8 cellular contexts compared by ENCODE assay signal in the genomic region with DNA sequence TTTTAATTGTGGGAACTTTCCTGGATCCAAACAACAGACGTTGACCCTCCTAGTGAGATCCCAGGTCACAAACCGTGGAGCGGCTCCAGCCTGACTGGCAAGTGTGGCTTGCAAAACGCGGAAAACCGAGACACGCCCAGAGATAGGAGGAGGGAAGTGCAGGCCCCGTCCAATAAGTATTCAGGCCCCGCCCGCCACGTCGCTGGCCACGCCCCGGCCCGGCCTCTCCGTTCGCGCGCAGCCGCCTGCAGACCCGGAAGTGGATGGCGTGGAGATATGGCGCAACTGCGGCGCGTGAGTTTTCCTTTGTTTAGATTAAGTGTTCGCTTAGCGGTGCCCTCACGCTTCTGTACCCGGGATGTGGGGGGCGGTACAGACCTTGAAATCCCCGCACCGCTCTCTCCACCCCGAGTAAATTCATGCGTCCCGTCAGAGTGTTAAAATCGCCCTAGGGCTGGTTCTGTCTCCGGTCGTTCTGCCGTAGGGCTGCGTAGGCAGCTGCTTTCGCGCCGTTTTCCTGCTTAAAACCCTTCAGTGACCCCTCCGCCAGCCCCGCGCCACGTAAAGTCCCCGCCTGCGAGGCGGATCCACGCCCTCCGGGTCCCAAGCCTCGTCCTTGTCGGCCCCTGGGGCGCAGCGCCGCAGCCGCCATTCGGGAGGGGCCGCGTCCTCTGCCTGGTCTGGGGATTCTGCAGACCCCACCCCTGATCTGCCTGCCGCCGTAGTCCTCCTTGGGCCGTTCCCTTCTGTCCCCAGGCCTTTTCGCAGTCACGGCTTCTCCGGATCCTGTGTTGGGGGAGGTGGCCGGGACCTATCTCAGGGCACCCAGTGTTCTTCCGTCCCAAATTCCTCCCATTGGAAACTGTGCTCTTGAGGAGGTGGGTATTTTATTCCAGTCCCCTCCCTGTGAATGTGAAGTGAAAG. TPM values are rescaled to one million over a fixed set of nuclear protein-coding genes. Genes with fewer than 3 reads are reported as not detected.
DNase-seq lines count a peak whose midpoint lies in the region; ATAC-seq lines count a peak whose summit lies in the region.

A gene (plus strand): TSS at position 250 of the 924 bp plus-strand sequence. CDS start 27 bp downstream, at position 277.

- peak; percentile 95 to 97 (median 97) for DNase-seq in CD8-positive, alpha-beta memory T cell
- peak; percentile 91 for DNase-seq in HT1080 (ENCODE audit: low read depth)
- DNase-seq in NOMO-1 treated with DMSO at 0.1 percent for 48 hours (lab: John Stamatoyannopoulos, UW; ENCODE audit: unreplicated experiment): peak; percentile 92
- DNase-seq in activated CD8-positive, alpha-beta memory T cell treated with anti-CD3 and anti-CD28 coated beads for 4 hours (ENCODE audit: low read depth in 2 of 2): peak; percentile 90 to 94
- peak; percentile 98 to 99 (median 98) for DNase-seq in effector memory CD8-positive, alpha-beta T cell
- DNase-seq in memory B cell (ENCODE audit: low spot score in 2 of 2): peak; percentile 98
- DNase-seq in stimulated activated CD8-positive, alpha-beta memory T cell treated with anti-CD3 and anti-CD28 coated beads, Interleukin-12 subunit alpha, Interleukin-12 subunit beta, amount 100 ng/mL, for 24 hours (ENCODE audit: extremely low read depth): peak; percentile 92

- H3K27me3 ChIP-seq in CD8-positive, alpha-beta memory T cell (ENCODE audit: insufficient read depth, low read length, poor library complexity, severe bottlenecking): no peaks in the 10 kb centered on the region

- H3K4me3 ChIP-seq in CD8-positive, alpha-beta memory T cell (ENCODE audit: low read length): peak within 1 kb of the TSS; percentile 100

- H3K4me1 Mint-ChIP-seq in CD8-positive, alpha-beta memory T cell: peaks cover 45 to 51% (median 51%) of the 10 kb centered on the region in 3 donors
- peaks cover 31 to 39% of the 10 kb centered on the region in 2 donors for H3K4me1 Mint-ChIP-seq in effector memory CD8-positive, alpha-beta T cell (ENCODE audit: low read depth in 2 of 2)
- H3K4me1 Mint-ChIP-seq in memory B cell: peaks cover 33% of the 10 kb centered on the region

- peak within 1 kb of the TSS; percentile 80 to 99 (median 94) for H3K27ac Mint-ChIP-seq in CD8-positive, alpha-beta memory T cell
- peak within 1 kb of the TSS; percentile 88 to 95 for H3K27ac Mint-ChIP-seq in effector memory CD8-positive, alpha-beta T cell
- H3K27ac Mint-ChIP-seq in memory B cell: peak within 1 kb of the TSS; percentile 95

- ATAC-seq in GM21360 (IDR thresholded peaks at IDR 0.05; ENCODE audit: unreplicated experiment) (peak; percentile 91), memory B cell (ENCODE audit: low read depth) (peak; percentile 99)
- ATAC-seq in effector memory CD8-positive, alpha-beta T cell (replicated peaks): peak; percentile 97

- peaks cover 0 to 7% (median 2%) of the 10 kb centered on the region in 5 donors for H3K9me3 Mint-ChIP-seq in CD8-positive, alpha-beta memory T cell
- H3K9me3 Mint-ChIP-seq in effector memory CD8-positive, alpha-beta T cell: no peaks in the 10 kb centered on the region
- H3K9me3 Mint-ChIP-seq in memory B cell: peaks cover 4% of the 10 kb centered on the region

- no peaks in the 10 kb centered on the region for H3K9me3 ChIP-seq in CD8-positive, alpha-beta memory T cell (ENCODE audit: low read length)

- H3K36me3 ChIP-seq in CD8-positive, alpha-beta memory T cell (ENCODE audit: insufficient read depth, low read length): peaks cover 26% of the 10 kb centered on the region

- H3K27me3 Mint-ChIP-seq in CD8-positive, alpha-beta memory T cell: peaks cover 0 to 2% of the 10 kb centered on the region in 2 donors
- no peaks in the 10 kb centered on the region for H3K27me3 Mint-ChIP-seq in effector memory CD8-positive, alpha-beta T cell
- no peaks in the 10 kb centered on the region for H3K27me3 Mint-ChIP-seq in memory B cell

- POLR2A ChIA-PET in CD8-positive, alpha-beta memory T cell (lab: Charles Lee): interaction anchor here (0.6 kb wide), 2 partner anchors 100 to 1065 kb away, joined by 3 to 7 read pairs; a partner anchor contains a TSS

- H3K27ac ChIP-seq in CD8-positive, alpha-beta memory T cell (ENCODE audit: low read depth, low read length): peak within 1 kb of the TSS; percentile 98

- peaks cover 19 to 38% (median 20%) of the 10 kb centered on the region in 3 donors for H3K36me3 Mint-ChIP-seq in CD8-positive, alpha-beta memory T cell
- H3K36me3 Mint-ChIP-seq in effector memory CD8-positive, alpha-beta T cell (ENCODE audit: insufficient read depth): peaks cover 12% of the 10 kb centered on the region
- peaks cover 28% of the 10 kb centered on the region for H3K36me3 Mint-ChIP-seq in memory B cell

- CTCF ChIA-PET in CD8-positive, alpha-beta memory T cell (lab: Charles Lee): no interaction called here

- peaks cover 23% of the 10 kb centered on the region for H3K4me1 ChIP-seq in CD8-positive, alpha-beta memory T cell (ENCODE audit: insufficient read depth, low read length)

- H3K4me3 Mint-ChIP-seq in CD8-positive, alpha-beta memory T cell: peak within 1 kb of the TSS; percentile 89 to 98 (median 96)
- H3K4me3 Mint-ChIP-seq in effector memory CD8-positive, alpha-beta T cell: peak within 1 kb of the TSS; percentile 85 to 95
- peak within 1 kb of the TSS; percentile 95 for H3K4me3 Mint-ChIP-seq in memory B cell

RNA-seq across cellular contexts. Expression of the gene that starts here (rescaled TPM):
- total RNA-seq in CD8-positive, alpha-beta memory T cell: 10 to 100 TPM; 22.2 to 24.3 TPM
- polyA plus RNA-seq in CD8-positive, alpha-beta memory T cell: 69.7 TPM
- total RNA-seq in HT1080 (2014; rRNA removed; shearing (Covaris generic)): 8.8 and 8.9 TPM in 2 replicates
- polyA plus RNA-seq in HT1080 (2015; cell fraction: cytosol; rRNA removed): 6.0 and 6.2 TPM in 2 replicates
- polyA plus RNA-seq in HT1080 (2015; cell fraction: nucleus; rRNA removed): 8.9 and 9.5 TPM in 2 replicates

Comparison
In these comparisons a context has a peak if more than half of its experiments do, and no peak if none do; other contexts are left out.
1. Peak in every context shown above with its lines: DNase-seq, ATAC-seq, H3K4me3 ChIP-seq and H3K27ac ChIP-seq.